ENCODE assay signal across 10 cellular contexts in the genomic region with DNA sequence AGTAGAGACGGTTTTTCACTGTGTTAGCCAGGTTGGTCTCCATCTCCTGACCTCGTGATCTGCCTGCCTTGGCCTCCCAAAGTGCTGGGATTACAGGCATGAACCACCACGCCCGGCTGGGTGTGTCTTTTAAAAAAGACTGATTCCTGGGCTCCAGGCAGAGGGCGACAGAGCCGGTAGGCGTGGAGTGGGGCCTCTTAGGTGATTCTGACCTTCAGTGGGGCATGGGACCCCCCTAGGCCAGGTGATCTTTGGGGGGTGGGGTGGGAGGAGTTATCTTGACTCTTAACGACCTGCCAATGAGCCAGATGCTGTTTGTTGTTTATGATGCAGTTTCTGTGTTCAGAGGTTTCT. TPM values are rescaled to one million over a fixed set of nuclear protein-coding genes. Genes with fewer than 3 reads are reported as not detected.
DNase-seq lines count a peak whose midpoint lies in the region; ATAC-seq and TF ChIP-seq lines count a peak whose summit lies in the region.
"Had no signal": no experiment of that assay in that cellular context is flagged by ENCODE, and none has a peak within 500 bp of the region (broad histone marks: within the 10 kb centered on the region; RNA-seq: fewer than 3 reads in every experiment).

No MANE protein-coding gene starts in this region.

- H3K9me3 ChIP-seq in CD4-positive, CD25-positive, alpha-beta regulatory T cell (ENCODE audit: control insufficient read depth in 2 of 2, low read length in 2 of 2): no peaks in the 10 kb centered on the region
- H3K9me3 ChIP-seq in OCI-LY1 (ENCODE audit: low read length): no peaks in the 10 kb centered on the region
- no peaks in the 10 kb centered on the region for H3K9me3 ChIP-seq in neutrophil

- H3K4me1 Mint-ChIP-seq in CD4-positive, CD25-positive, alpha-beta regulatory T cell: peaks cover 41 to 97% (median 81%) of the 10 kb centered on the region in 4 donors

- H4K20me1 ChIP-seq in OCI-LY1 (ENCODE audit: insufficient read depth, low read length): no peaks in the 10 kb centered on the region

- H3K9ac ChIP-seq in OCI-LY1 (ENCODE audit: low read length): peak overlapping the region; percentile 12; the same call in 1 of the 2 replicates

- DNase-seq in CD4-positive, CD25-positive, alpha-beta regulatory T cell: no peak
- DNase-seq in dorsolateral prefrontal cortex (no peak), hypothalamus (lab: John Stamatoyannopoulos, UW) (no peak), H7 (no peak), NCI-H1105 treated with DMSO at 0.1 percent for 48 hours (lab: John Stamatoyannopoulos, UW) (no peak)
- DNase-seq: DMS53, occipital lobe had no signal

- no peaks in the 10 kb centered on the region for H3K9me3 Mint-ChIP-seq in CD4-positive, CD25-positive, alpha-beta regulatory T cell

- H2AFZ ChIP-seq in OCI-LY1 (ENCODE audit: low read length): no peak overlapping the region

- no peaks in the 10 kb centered on the region for H3K9me2 ChIP-seq in OCI-LY1 (ENCODE audit: low read depth, low read length)

- no peaks in the 10 kb centered on the region for H3K27me3 ChIP-seq in CD4-positive, CD25-positive, alpha-beta regulatory T cell (ENCODE audit: control insufficient read depth, insufficient read depth, low read length)
- H3K27me3 ChIP-seq in OCI-LY1 (ENCODE audit: insufficient read depth, low read length) (no peaks in the 10 kb centered on the region), dorsolateral prefrontal cortex (no peaks in the 10 kb centered on the region), neutrophil (no peaks in the 10 kb centered on the region), H7 (ENCODE audit: control insufficient read depth, insufficient read depth, low read length) (no peaks in the 10 kb centered on the region)

- peak overlapping the region; percentile 59 for H3K4me2 ChIP-seq in OCI-LY1 (ENCODE audit: low read length)

- TF ChIP-seq CTCF in OCI-LY1 (IDR thresholded peaks at IDR 0.05; ENCODE audit: low read length) (no peak), dorsolateral prefrontal cortex (IDR thresholded peaks at IDR 0.05 in 54 of 56, conservative IDR thresholded peaks at IDR 0.05 in 2 of 56; ENCODE audit: low read depth in 1 of 56, partially characterized antibody in 56 of 56) (no peak), neutrophil (IDR thresholded peaks at IDR 0.05) (no peak)

- peaks cover 16% of the 10 kb centered on the region for H3K36me3 Mint-ChIP-seq in CD4-positive, CD25-positive, alpha-beta regulatory T cell

- H3K79me2 ChIP-seq in OCI-LY1 (ENCODE audit: insufficient read depth, low read length): peaks cover 90% of the 10 kb centered on the region

- H3F3A ChIP-seq in OCI-LY1 (ENCODE audit: insufficient read depth, low read length): no peaks in the 10 kb centered on the region

- H3K27ac Mint-ChIP-seq in CD4-positive, CD25-positive, alpha-beta regulatory T cell: peak overlapping the region; percentile 93 to 99 (median 94)

- H3K27me3 Mint-ChIP-seq in CD4-positive, CD25-positive, alpha-beta regulatory T cell: no peaks in the 10 kb centered on the region

- peak overlapping the region; percentile 68 for H3K4me3 ChIP-seq in CD4-positive, CD25-positive, alpha-beta regulatory T cell (ENCODE audit: low read depth, low read length)
- H3K4me3 ChIP-seq in OCI-LY1 (ENCODE audit: low read depth, low read length, poor library complexity, severe bottlenecking) (peak overlapping the region; percentile 34), dorsolateral prefrontal cortex (peak overlapping the region in 5 of 59 donors; percentile 17 to 47 (median 30)), neutrophil (ENCODE audit: low read depth in 1 of 2, low read length in 1 of 2) (peak overlapping the region; percentile 2 to 47), H7 (ENCODE audit: insufficient read depth, low read depth, low read length) (no peak overlapping the region)

- intact Hi-C loops in dorsolateral prefrontal cortex (cut with DNase I): loop anchor here in 1 of 2 donors (1.0 kb wide), 1 partner anchor 12 kb away; no protein-coding TSS in a partner anchor

- H3K4me3 Mint-ChIP-seq in CD4-positive, CD25-positive, alpha-beta regulatory T cell: peak overlapping the region; percentile 88 to 99 (median 90)

- ATAC-seq in CD4-positive, CD25-positive, alpha-beta regulatory T cell (ENCODE audit: low read depth in 2 of 2): no peak
- no peak for ATAC-seq in HG02763 (IDR thresholded peaks at IDR 0.05; ENCODE audit: unreplicated experiment)

- H3K4me1 ChIP-seq in CD4-positive, CD25-positive, alpha-beta regulatory T cell (ENCODE audit: control insufficient read depth, insufficient read depth, low read length, poor library complexity, severe bottlenecking): peaks cover 84% of the 10 kb centered on the region
- H3K4me1 ChIP-seq in OCI-LY1 (ENCODE audit: insufficient read depth, low read length, severe bottlenecking) (peaks cover 80% of the 10 kb centered on the region), neutrophil (ENCODE audit: control insufficient read depth in 1 of 2, insufficient read depth in 1 of 2, low read depth in 1 of 2, low read length in 1 of 2) (peaks cover 98 to 99% of the 10 kb centered on the region in 2 experiments)

- H3K36me3 ChIP-seq in CD4-positive, CD25-positive, alpha-beta regulatory T cell (ENCODE audit: control insufficient read depth, insufficient read depth, low read length): peaks cover 18% of the 10 kb centered on the region
- H3K36me3 ChIP-seq in OCI-LY1 (ENCODE audit: insufficient read depth, low read length) (peaks cover 27% of the 10 kb centered on the region), neutrophil (peaks cover 43% of the 10 kb centered on the region), H7 (replicated peaks; ENCODE audit: control insufficient read depth, insufficient read depth, low read length) (no peaks in the 10 kb centered on the region; the same call in 1 of the 2 replicates)

- peak overlapping the region; percentile 68 for H3K27ac ChIP-seq in CD4-positive, CD25-positive, alpha-beta regulatory T cell (ENCODE audit: insufficient read depth, low read length, poor library complexity, severe bottlenecking)
- peak overlapping the region; percentile 91 for H3K27ac ChIP-seq in OCI-LY1 (ENCODE audit: low read depth, low read length, poor library complexity, severe bottlenecking)
- peak overlapping the region; percentile 0 to 95 (median 84) for H3K27ac ChIP-seq in dorsolateral prefrontal cortex
- H3K27ac ChIP-seq in neutrophil: peak overlapping the region; percentile 67

RNA-seq across cellular contexts. Expression of a gene that starts 13.6 kb away (rescaled TPM):
- total RNA-seq in CD4-positive, CD25-positive, alpha-beta regulatory T cell: 441 TPM
- 100 to 1,000 TPM; 143 to 169 (median 162) TPM for polyA plus RNA-seq in CD4-positive, CD25-positive, alpha-beta regulatory T cell
- 100 to 1,000 TPM; 181 to 321 (median 250) TPM for total RNA-seq in dorsolateral prefrontal cortex
- total RNA-seq in H7 (2014; rRNA removed; shearing (Covaris generic)): 13.3 and 20.3 TPM in 2 replicates
